In genomic region chr9:4126996-4127395, GRCh38 we compare ENCODE assay signal across 1 cellular context.
TF ChIP-seq lines count a peak whose summit lies in the region.

No MANE protein-coding gene starts in this region.

TF ChIP-seq in SK-N-SH, 30 proteins besides CTCF, POLR2A, EP300 and RAD21 (continued from another document):
- TF ChIP-seq REST (IDR thresholded peaks at IDR 0.05; ENCODE audit: low read depth, low read length) (no peak), MEF2A (IDR thresholded peaks at IDR 0.05; ENCODE audit: borderline replicate concordance, low read depth) (no peak), SIN3A (IDR thresholded peaks at IDR 0.05; ENCODE audit: borderline replicate concordance, low read depth, low read length) (no peak), GATA2 (CRISPR knock-in tag; IDR thresholded peaks at IDR 0.05) (no peak), FOXM1 (IDR thresholded peaks at IDR 0.05; ENCODE audit: low read depth) (no peak), NRF1 (IDR thresholded peaks at IDR 0.05; ENCODE audit: low read depth, low read length) (no peak), PBX3 (IDR thresholded peaks at IDR 0.05) (no peak)
